Comparison of ENCODE assay signal across 9 cellular contexts in the genomic region with DNA sequence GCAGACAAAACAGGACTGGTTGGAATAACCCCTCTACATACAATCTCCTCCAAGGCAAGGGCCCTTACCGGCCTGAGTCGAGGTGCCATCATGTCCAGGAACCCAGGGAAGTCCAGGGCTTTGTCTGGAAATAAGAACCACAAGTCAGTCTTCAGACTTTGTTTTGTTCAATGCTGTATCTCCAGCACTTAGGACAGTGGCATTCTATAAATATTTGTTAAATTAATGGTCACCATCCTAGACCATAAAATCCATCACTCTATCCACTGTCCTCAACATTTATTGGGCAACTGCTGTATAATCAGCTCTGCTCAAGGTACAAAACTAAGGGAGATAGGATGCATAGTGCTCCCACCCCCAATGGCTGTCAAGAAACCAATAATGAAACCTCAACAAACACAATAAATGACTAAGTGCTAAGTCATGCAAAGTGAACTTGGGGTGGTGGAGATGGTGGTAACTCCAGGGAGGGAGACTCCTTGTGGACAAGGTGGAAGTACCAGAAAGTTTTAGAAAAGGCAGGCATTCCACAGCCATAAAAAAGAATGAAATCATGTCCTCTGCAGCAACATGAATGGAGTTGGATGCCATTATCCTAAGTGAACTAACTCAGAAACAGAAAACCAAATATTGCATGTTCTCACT. TPM values are rescaled to one million over a fixed set of nuclear protein-coding genes. Genes with fewer than 3 reads are reported as not detected.
DNase-seq lines count a peak whose midpoint lies in the region; ATAC-seq, FAIRE-seq and TF ChIP-seq lines count a peak whose summit lies in the region.
"Had no signal": no experiment of that assay in that cellular context is flagged by ENCODE, and none has a peak within 500 bp of the region (broad histone marks: within the 10 kb centered on the region; RNA-seq: fewer than 3 reads in every experiment).

No MANE protein-coding gene starts in this region.

- DNase-seq in CD4-positive, alpha-beta memory T cell = no peak
- DNase-seq in GM19239 (ENCODE audit: insufficient read length, low spot score) (no peak), germinal center (ENCODE audit: low spot score) (no peak), NCI-H1436 treated with DMSO at 0.1 percent for 48 hours (lab: John Stamatoyannopoulos, UW) (no peak), lower lobe of right lung (no peak), amygdala (lab: John Stamatoyannopoulos, UW) (no peak)
- no peak for DNase-seq in activated naive CD8-positive, alpha-beta T cell treated with anti-CD3 and anti-CD28 coated beads for 36 hours

- peak; percentile 81 for FAIRE-seq in GM19239 (lab: Jason Lieb, UNC)

- peaks cover 20% of the 10 kb centered on the region for H3K36me3 ChIP-seq in CD4-positive, alpha-beta memory T cell (ENCODE audit: insufficient read depth, low read length)
- H3K36me3 ChIP-seq in lower lobe of right lung = peaks cover 52% of the 10 kb centered on the region

- peak overlapping the region in 6 of 7 donors; percentile 38 to 74 (median 52) for H3K27ac Mint-ChIP-seq in CD4-positive, alpha-beta memory T cell
- peak overlapping the region; percentile 57 for H3K27ac Mint-ChIP-seq in activated naive CD8-positive, alpha-beta T cell treated with anti-CD3 and anti-CD28 coated beads for 36 hours

- H3K9me3 Mint-ChIP-seq in CD4-positive, alpha-beta memory T cell = peaks cover 0 to 2% (median 0%) of the 10 kb centered on the region in 8 donors
- H3K9me3 Mint-ChIP-seq in activated naive CD8-positive, alpha-beta T cell treated with anti-CD3 and anti-CD28 coated beads for 36 hours = no peaks in the 10 kb centered on the region
- H3K9me3 Mint-ChIP-seq: IgD-negative memory B cell had no signal

- CTCF ChIA-PET in CD4-positive, alpha-beta memory T cell (lab: Charles Lee; ENCODE audit: partially characterized antibody) = interaction anchor here (0.9 to 16.9 kb wide), 4 partner anchors 20 to 74 kb away, joined by 3 to 198 read pairs (median 4); partner anchors contain the start of gene DIAPH1

- no peak for TF ChIP-seq CTCF in lower lobe of right lung (IDR thresholded peaks at IDR 0.05)

- H3K4me1 ChIP-seq in CD4-positive, alpha-beta memory T cell (ENCODE audit: insufficient read depth, low read length) = peaks cover 12% of the 10 kb centered on the region
- peaks cover 16% of the 10 kb centered on the region for H3K4me1 ChIP-seq in lower lobe of right lung

- ATAC-seq in HG03520 (IDR thresholded peaks at IDR 0.05; ENCODE audit: unreplicated experiment) (peak; percentile 41), lower lobe of right lung (no peak)

- peaks cover 13 to 53% of the 10 kb centered on the region in 2 donors for H3K36me3 Mint-ChIP-seq in CD4-positive, alpha-beta memory T cell
- peaks cover 21% of the 10 kb centered on the region for H3K36me3 Mint-ChIP-seq in activated naive CD8-positive, alpha-beta T cell treated with anti-CD3 and anti-CD28 coated beads for 36 hours

- peaks cover 7 to 14% (median 12%) of the 10 kb centered on the region in 4 donors for H3K4me1 Mint-ChIP-seq in CD4-positive, alpha-beta memory T cell
- peaks cover 20% of the 10 kb centered on the region for H3K4me1 Mint-ChIP-seq in activated naive CD8-positive, alpha-beta T cell treated with anti-CD3 and anti-CD28 coated beads for 36 hours

- intact Hi-C loops in CD4-positive, alpha-beta memory T cell (cut with micrococcal nuclease) = no loop called here
- intact Hi-C loops in lower lobe of right lung (cut with DNase I) = no loop called here

- H3K27ac ChIP-seq in CD4-positive, alpha-beta memory T cell (ENCODE audit: low read depth, low read length) = no peak overlapping the region
- no peak overlapping the region for H3K27ac ChIP-seq in lower lobe of right lung

- H3K4me3 Mint-ChIP-seq in CD4-positive, alpha-beta memory T cell = no peak overlapping the region
- H3K4me3 Mint-ChIP-seq in activated naive CD8-positive, alpha-beta T cell treated with anti-CD3 and anti-CD28 coated beads for 36 hours = no peak overlapping the region

- POLR2A ChIA-PET in CD4-positive, alpha-beta memory T cell (lab: Charles Lee; ENCODE audit: partially characterized antibody) = interaction anchor here (0.9 kb wide), 1 partner anchor 9 kb away, joined by 6 read pairs; the partner anchor contains the start of gene FCHSD1

- H3K27me3 ChIP-seq in CD4-positive, alpha-beta memory T cell (ENCODE audit: insufficient read depth, low read length) = no peaks in the 10 kb centered on the region
- H3K27me3 ChIP-seq in lower lobe of right lung (ENCODE audit: low read depth) = no peaks in the 10 kb centered on the region

- H3K9me3 ChIP-seq in CD4-positive, alpha-beta memory T cell (ENCODE audit: control insufficient read depth in 1 of 2, low read length in 2 of 2) = no peaks in the 10 kb centered on the region
- H3K9me3 ChIP-seq in lower lobe of right lung = no peaks in the 10 kb centered on the region

- H3K27me3 Mint-ChIP-seq in CD4-positive, alpha-beta memory T cell = no peaks in the 10 kb centered on the region
- no peaks in the 10 kb centered on the region for H3K27me3 Mint-ChIP-seq in activated naive CD8-positive, alpha-beta T cell treated with anti-CD3 and anti-CD28 coated beads for 36 hours
- H3K27me3 Mint-ChIP-seq: IgD-negative memory B cell had no signal

- H3K4me3 ChIP-seq in CD4-positive, alpha-beta memory T cell (ENCODE audit: low read length in 2 of 2) = no peak overlapping the region
- H3K4me3 ChIP-seq in lower lobe of right lung = no peak overlapping the region

RNA-seq across cellular contexts. Expression of gene RELL2, which starts 5.0 kb away (rescaled TPM):
- 10 to 100 TPM; 20.4 to 21.3 TPM for total RNA-seq in CD4-positive, alpha-beta memory T cell
- polyA plus RNA-seq in CD4-positive, alpha-beta memory T cell = 1 to 10 TPM; 3.0 to 5.4 TPM
- 10 to 100 TPM; 26.8 to 27.3 TPM for total RNA-seq in activated naive CD8-positive, alpha-beta T cell treated with anti-CD3 and anti-CD28 coated beads for 36 hours
- 5.5 TPM for total RNA-seq in lower lobe of right lung

RNA-seq across cellular contexts. Expression of gene HDAC3, which starts 5.1 kb away (rescaled TPM):
- 10 to 100 TPM; 85.1 to 91.0 TPM for total RNA-seq in CD4-positive, alpha-beta memory T cell
- 100 to 1,000 TPM in 1 of 2 donors, 10 to 100 TPM in 1; 92.8 to 137 TPM for polyA plus RNA-seq in CD4-positive, alpha-beta memory T cell
- total RNA-seq in activated naive CD8-positive, alpha-beta T cell treated with anti-CD3 and anti-CD28 coated beads for 36 hours = 10 to 100 TPM; 83.4 to 84.6 TPM
- 45.8 TPM for total RNA-seq in lower lobe of right lung

RNA-seq across cellular contexts. Expression of gene FCHSD1, which starts 9.5 kb away (rescaled TPM):
- total RNA-seq in CD4-positive, alpha-beta memory T cell = 100 to 1,000 TPM; 106 to 110 TPM
- 1 to 10 TPM; 7.1 to 9.9 TPM for polyA plus RNA-seq in CD4-positive, alpha-beta memory T cell
- 10 to 100 TPM; 22.4 to 24.8 TPM for total RNA-seq in activated naive CD8-positive, alpha-beta T cell treated with anti-CD3 and anti-CD28 coated beads for 36 hours
- 20.4 TPM for total RNA-seq in lower lobe of right lung

RNA-seq across cellular contexts. Expression of gene DIAPH1, which starts 23.0 kb away (rescaled TPM):
- total RNA-seq in CD4-positive, alpha-beta memory T cell = 100 to 1,000 TPM; 211 TPM
- polyA plus RNA-seq in CD4-positive, alpha-beta memory T cell = 100 to 1,000 TPM in 1 of 2 donors, 10 to 100 TPM in 1; 81.5 to 145 TPM
- total RNA-seq in activated naive CD8-positive, alpha-beta T cell treated with anti-CD3 and anti-CD28 coated beads for 36 hours = 100 to 1,000 TPM; 214 to 220 TPM
- total RNA-seq in lower lobe of right lung = 118 TPM

RNA-seq across cellular contexts. Expression of gene ARAP3, which starts 40.3 kb away (rescaled TPM):
- total RNA-seq in CD4-positive, alpha-beta memory T cell = 10 to 100 TPM; 14.7 to 16.4 TPM
- polyA plus RNA-seq in CD4-positive, alpha-beta memory T cell = under 1 TPM in 1 of 2 donors, not detected in 1; 0.73 TPM
- 1 to 10 TPM; 4.1 to 5.7 TPM for total RNA-seq in activated naive CD8-positive, alpha-beta T cell treated with anti-CD3 and anti-CD28 coated beads for 36 hours
- total RNA-seq in lower lobe of right lung = 35.2 TPM
- polyA plus RNA-seq: IgD-negative memory B cell had no signal
